29 cellular contexts compared by ENCODE assay signal in the genomic region with DNA sequence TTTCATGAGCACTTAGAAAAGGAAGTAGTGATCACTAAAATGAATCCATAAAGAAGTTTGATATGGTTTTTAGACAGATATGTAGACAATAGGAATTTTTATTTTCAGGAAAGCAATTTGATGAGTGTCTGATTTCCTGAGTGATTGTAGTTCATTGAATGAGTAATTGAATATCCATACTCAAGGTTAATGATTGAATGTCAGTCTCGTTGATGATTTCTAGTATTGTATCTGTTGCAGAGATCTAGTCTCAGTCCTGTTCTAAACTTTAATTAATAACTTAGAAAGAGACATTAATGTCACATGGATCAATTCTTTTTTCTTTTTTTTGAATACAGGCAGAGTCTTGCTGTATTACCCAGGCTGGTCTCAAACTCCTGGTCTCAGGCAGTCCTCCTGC.
"Had no signal": no experiment of that assay in that cellular context is flagged by ENCODE, and none has a peak within 500 bp of the region (broad histone marks: within the 10 kb centered on the region; RNA-seq: fewer than 3 reads in every experiment).

No MANE protein-coding gene starts in this region.

- H3K36me3 Mint-ChIP-seq: natural killer cell treated with Interleukin-12 subunit alpha and Interleukin-12 subunit beta and Interleukin-15 and Interleukin-18, amount 100 ng/mL, for 72 hours had no signal

- H3K27ac ChIP-seq: left ventricle myocardium inferior, neural progenitor cell, neutrophil, parathyroid adenoma, psoas muscle, right atrium auricular region, right lobe of liver, stomach, testis, thyroid gland, transverse colon, upper lobe of left lung, vagina had no signal

- H3K9me3 Mint-ChIP-seq: naive thymus-derived CD4-positive, alpha-beta T cell; natural killer cell treated with Interleukin-12 subunit alpha and Interleukin-12 subunit beta and Interleukin-15 and Interleukin-18, amount 100 ng/mL, for 72 hours; neural progenitor cell; stimulated activated naive B cell treated with anti-CD40 and anti-IgM and Interleukin-4, amounts not matched to agents 10 μg/mL and 1 μg/mL and 100 μg/mL, for 72 hours had no signal

- DNase-seq: hippocampal formation; kidney glomerular epithelial cell; left colon; left ventricle myocardium inferior; midbrain; mucosa of descending colon; naive thymus-derived CD4-positive, alpha-beta T cell; occipital lobe; psoas muscle; right lobe of liver; stimulated activated CD4-positive, alpha-beta T cell treated with anti-CD3 and anti-CD28 coated beads, Interleukin-12 subunit alpha, Interleukin-12 subunit beta, amount 100 ng/mL, for 4 hours; stimulated activated CD4-positive, alpha-beta T cell treated with anti-CD3 and anti-CD28 coated beads, Interleukin-15, amount 100 ng/mL, for 24 hours; stimulated activated CD4-positive, alpha-beta T cell treated with anti-CD3 and anti-CD28 coated beads, Interleukin-2, amount 100 ng/mL, for 24 hours; stimulated activated CD4-positive, alpha-beta T cell treated with anti-CD3 and anti-CD28 coated beads, Interleukin-4, amount 100 ng/mL, for 1 hour; stimulated activated naive B cell treated with anti-CD40 and anti-IgM and Interleukin-4, amounts not matched to agents 10 μg/mL and 1 μg/mL and 100 μg/mL, for 72 hours; stimulated activated naive CD8-positive, alpha-beta T cell treated with anti-CD3 and anti-CD28 coated beads, Interleukin-15, Interleukin-2, amounts not matched to agents 100 U/mL and 50 U/mL, for 24 hours; stomach; testis; thyroid gland; transverse colon; upper lobe of left lung had no signal

- H3K36me3 ChIP-seq: neural progenitor cell, right lobe of liver had no signal

- ATAC-seq: left colon; mucosa of descending colon; naive thymus-derived CD4-positive, alpha-beta T cell; natural killer cell treated with Interleukin-12 subunit alpha and Interleukin-12 subunit beta and Interleukin-15 and Interleukin-18, amount 100 ng/mL, for 72 hours; psoas muscle; right lobe of liver; stimulated activated naive B cell treated with anti-CD40 and anti-IgM and Interleukin-4, amounts not matched to agents 10 μg/mL and 1 μg/mL and 100 μg/mL, for 72 hours; stimulated activated naive CD8-positive, alpha-beta T cell treated with anti-CD3 and anti-CD28 coated beads, Interleukin-15, Interleukin-2, amounts not matched to agents 100 U/mL and 50 U/mL, for 24 hours had no signal

- FAIRE-seq: keratinocyte had no signal

- H3K27ac Mint-ChIP-seq: naive thymus-derived CD4-positive, alpha-beta T cell; neural progenitor cell; stimulated activated naive B cell treated with anti-CD40 and anti-IgM and Interleukin-4, amounts not matched to agents 10 μg/mL and 1 μg/mL and 100 μg/mL, for 72 hours had no signal

- H3K9me3 ChIP-seq: left ventricle myocardium inferior, mucosa of descending colon, neutrophil, psoas muscle, right atrium auricular region, right lobe of liver, stomach, testis, thyroid gland, transverse colon, upper lobe of left lung, vagina had no signal

- H3K4me3 ChIP-seq: left ventricle myocardium inferior, lung, mucosa of descending colon, neural progenitor cell, psoas muscle, right atrium auricular region, right lobe of liver, stomach, testis, thyroid gland, transverse colon, upper lobe of left lung, vagina had no signal

- H3K27me3 ChIP-seq: neural progenitor cell, neutrophil, right atrium auricular region, right lobe of liver, stomach, testis, thyroid gland, transverse colon, upper lobe of left lung, vagina had no signal

- H3K4me3 Mint-ChIP-seq: naive thymus-derived CD4-positive, alpha-beta T cell; natural killer cell treated with Interleukin-12 subunit alpha and Interleukin-12 subunit beta and Interleukin-15 and Interleukin-18, amount 100 ng/mL, for 72 hours; neural progenitor cell; stimulated activated naive B cell treated with anti-CD40 and anti-IgM and Interleukin-4, amounts not matched to agents 10 μg/mL and 1 μg/mL and 100 μg/mL, for 72 hours had no signal

- H3K27me3 Mint-ChIP-seq: naive thymus-derived CD4-positive, alpha-beta T cell; natural killer cell treated with Interleukin-12 subunit alpha and Interleukin-12 subunit beta and Interleukin-15 and Interleukin-18, amount 100 ng/mL, for 72 hours; stimulated activated naive B cell treated with anti-CD40 and anti-IgM and Interleukin-4, amounts not matched to agents 10 μg/mL and 1 μg/mL and 100 μg/mL, for 72 hours had no signal
